ENCODE assay signal across 14 cellular contexts in the genomic region with DNA sequence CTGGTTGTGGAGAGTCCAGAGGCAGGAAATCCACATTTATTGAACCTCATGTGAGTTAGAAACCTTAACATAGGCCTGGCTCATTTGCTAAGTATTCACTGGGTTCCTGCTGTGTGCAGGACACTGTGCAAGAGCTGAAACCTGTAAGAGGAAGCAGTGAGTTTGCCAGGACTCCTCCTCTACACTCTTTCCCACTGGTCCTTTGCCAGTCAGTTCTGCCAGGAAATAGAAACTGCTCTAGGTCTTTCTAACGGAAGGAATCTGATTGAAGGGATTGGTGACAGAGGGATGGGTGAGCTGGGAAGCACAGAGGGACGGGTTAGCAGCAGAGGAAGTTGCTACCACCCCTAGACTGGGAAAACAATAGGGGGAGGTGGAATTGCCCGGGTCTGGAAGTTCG.
A peak's percentile ranks its signal among the peaks of the same experiment; 100 is the strongest.
DNase-seq lines count a peak whose midpoint lies in the region; ATAC-seq and TF ChIP-seq lines count a peak whose summit lies in the region.
"Had no signal": no experiment of that assay in that cellular context is flagged by ENCODE, and none has a peak within 500 bp of the region (broad histone marks: within the 10 kb centered on the region; RNA-seq: fewer than 3 reads in every experiment).

No MANE protein-coding gene starts in this region.

- in situ Hi-C loops in IMR-90 (cut with MboI; ENCODE audit: low sequenced_read_pairs) (no loop called here), astrocyte of the spinal cord (cut with HindIII; ENCODE audit: low sequenced_read_pairs) (no loop called here)

- peak overlapping the region; percentile 11 to 82; a peak in 3 of 4 replicates for H4K8ac ChIP-seq in IMR-90 (ENCODE audit: low read depth in 2 of 2, low read length in 2 of 2)

- H3K27me3 ChIP-seq in IMR-90 (ENCODE audit: control insufficient read depth, insufficient read depth, low read length) (no peaks in the 10 kb centered on the region), right cardiac atrium (ENCODE audit: control insufficient read depth, insufficient read depth) (no peaks in the 10 kb centered on the region)

- peak overlapping the region; percentile 81 for H3K14ac ChIP-seq in IMR-90 (replicated peaks; ENCODE audit: low read depth, low read length)

- H4K20me1 ChIP-seq in IMR-90 (ENCODE audit: insufficient read depth, low read length), result no peaks in the 10 kb centered on the region

- TF ChIP-seq CTCF in AG04449 (IDR thresholded peaks at IDR 0.05; ENCODE audit: insufficient read depth, low read length, missing control alignments) (no peak), IMR-90 (conservative IDR thresholded peaks at IDR 0.05; ENCODE audit: low read depth, low read length) (no peak), astrocyte of the spinal cord (IDR thresholded peaks at IDR 0.05; ENCODE audit: low read depth, low read length) (no peak)

- H3K56ac ChIP-seq in IMR-90 (ENCODE audit: extremely low read depth, insufficient read depth, low read length), result peak overlapping the region; percentile 7; the same call in 1 of the 2 replicates

- H2AFZ ChIP-seq in IMR-90 (replicated peaks; ENCODE audit: low read length, poor library complexity), result peak overlapping the region; percentile 53

- no peak for TF ChIP-seq RAD21 in IMR-90 (IDR thresholded peaks at IDR 0.05; ENCODE audit: low read length)

- peak overlapping the region; percentile 31 for H4K5ac ChIP-seq in IMR-90 (ENCODE audit: low read depth, low read length)

- intact Hi-C loops in IMR-90 (cut with micrococcal nuclease), result no loop called here
- intact Hi-C loops in right cardiac atrium (cut with DNase I), result no loop called here

- H3K9me3 ChIP-seq in IMR-90 (ENCODE audit: control insufficient read depth, insufficient read depth, low read length) (no peaks in the 10 kb centered on the region), right cardiac atrium (ENCODE audit: control insufficient read depth, low read length) (no peaks in the 10 kb centered on the region)

- BruUV-seq in IMR-90 (replicated peaks; lab: Mats Ljungman, UMichigan), result no TSS peak

- H2BK5ac ChIP-seq in IMR-90 (ENCODE audit: low read depth, low read length, poor library complexity, severe bottlenecking), result peak overlapping the region; percentile 84

- DNase-seq in AG04449 (ENCODE audit: low read depth, low spot score) (no peak), IMR-90 (peak; percentile 80), astrocyte of the spinal cord (ENCODE audit: low read depth, low spot score) (peak; percentile 83), right cardiac atrium (no peak), Ammon's horn (ENCODE audit: low spot score) (no peak)
- DNase-seq in stimulated activated naive CD4-positive, alpha-beta T cell (lab: John Stamatoyannopoulos, UW), result no peak
- DNase-seq: activated CD4-positive, alpha-beta T cell treated with anti-CD3 and anti-CD28 coated beads, Interleukin-2, amount 50 U/mL, for 48 hours; activated naive CD8-positive, alpha-beta T cell treated with anti-CD3 and anti-CD28 coated beads, Interleukin-2, amount 50 U/mL, for 24 hours; C1 segment of cervical spinal cord; H7; Kasumi-1; NCI-H524 treated with DMSO at 0.1 percent for 48 hours had no signal

- peak; percentile 54 for ATAC-seq in IMR-90 (ENCODE audit: low read depth)
- peak; percentile 45 to 59 for ATAC-seq in right cardiac atrium
- ATAC-seq in HG02678 (IDR thresholded peaks at IDR 0.05; ENCODE audit: unreplicated experiment), result no peak
- ATAC-seq in HG02763 (IDR thresholded peaks at IDR 0.05; ENCODE audit: unreplicated experiment), result no peak
- ATAC-seq: activated naive CD8-positive, alpha-beta T cell treated with anti-CD3 and anti-CD28 coated beads, Interleukin-2, amount 50 U/mL, for 24 hours had no signal

- POLR2A ChIA-PET in AG04449 (lab: Yijun Ruan, JAX), result interaction anchor here (0.6 to 3.6 kb wide), 4 partner anchors 9 to 410 kb away, joined by 3 to 14 read pairs (median 4); no protein-coding TSS in a partner anchor
- POLR2A ChIA-PET in IMR-90 (lab: Charles Lee; ENCODE audit: unreplicated experiment), result interaction anchor here (1.1 kb wide), 1 partner anchor 213 kb away, joined by 3 read pairs; no protein-coding TSS in a partner anchor

- peak overlapping the region; percentile 57 for H2AK9ac ChIP-seq in IMR-90 (replicated peaks; ENCODE audit: low read depth, low read length, poor library complexity)

- peaks cover 21% of the 10 kb centered on the region for H3K4me1 ChIP-seq in IMR-90 (ENCODE audit: control insufficient read depth, insufficient read depth, low read length)
- peaks cover 14% of the 10 kb centered on the region for H3K4me1 ChIP-seq in right cardiac atrium (ENCODE audit: control insufficient read depth, insufficient read depth, low read length)

- WGBS in IMR-90 (ENCODE audit: extremely low coverage in 2 of 2, insufficient read length in 1 of 2), 2 experiments, result no CpG with 5 or more reads among the region's 4 CpGs
- 52% methylated on average over 4 of the region's 4 CpGs for WGBS in right cardiac atrium

- H3K4me3 ChIP-seq in AG04449 (ENCODE audit: low read depth, low read length) (peak overlapping the region; percentile 35), IMR-90 (ENCODE audit: insufficient read depth, low read depth, low read length) (no peak overlapping the region), astrocyte of the spinal cord (ENCODE audit: low read depth, low read length) (no peak overlapping the region), right cardiac atrium (ENCODE audit: low read length) (no peak overlapping the region)

- H3K79me1 ChIP-seq in IMR-90 (ENCODE audit: low read depth in 1 of 2, low read length in 2 of 2), result 0 out of 4 replicates have a peak, but pooled peaks cover 0 to 6% of the 10 kb centered on the region in 2 experiments

- dilution Hi-C loops in IMR-90 (cut with HindIII; ENCODE audit: low sequenced_read_pairs, unreplicated experiment), result no loop called here

- peaks cover 27% of the 10 kb centered on the region for H3K9me1 ChIP-seq in IMR-90 (ENCODE audit: insufficient read depth, low read length)

- CTCF ChIA-PET in AG04449 (lab: Yijun Ruan, JAX), result interaction anchor here (1.6 to 3.1 kb wide), 2 partner anchors 10 to 15 kb away, joined by 3 to 10 read pairs; no protein-coding TSS in a partner anchor
- CTCF ChIA-PET in IMR-90 (lab: Yijun Ruan, JAX), result interaction anchor here (0.9 kb wide), 1 partner anchor 18 kb away, joined by 3 read pairs; no protein-coding TSS in a partner anchor

- no peaks in the 10 kb centered on the region for H3K36me3 ChIP-seq in IMR-90 (ENCODE audit: control insufficient read depth, insufficient read depth, low read length)

- no peak for TF ChIP-seq POLR2A in IMR-90 (IDR thresholded peaks at IDR 0.05; ENCODE audit: low read depth, low read length)

- H2BK120ac ChIP-seq in IMR-90 (ENCODE audit: low read depth, low read length), result peak overlapping the region; percentile 87

- H4K91ac ChIP-seq in IMR-90 (ENCODE audit: insufficient read depth, low read depth, low read length), result peak overlapping the region; percentile 74

- peak overlapping the region; percentile 48; the same call in 1 of the 2 replicates for H3K4me2 ChIP-seq in IMR-90 (ENCODE audit: low read depth, low read length)

- H2BK15ac ChIP-seq in IMR-90 (ENCODE audit: low read depth, low read length), result peak overlapping the region; percentile 32; the same call in 2 of the 3 replicates

- peak overlapping the region; percentile 82 for H3K4ac ChIP-seq in IMR-90 (ENCODE audit: low read depth, low read length)

- peak overlapping the region; percentile 30; the same call in 1 of the 2 replicates for H2AK5ac ChIP-seq in IMR-90 (ENCODE audit: low read depth, low read length)

- H3K23ac ChIP-seq in IMR-90 (ENCODE audit: low read depth, low read length), result peak overlapping the region; percentile 62

- peak overlapping the region; percentile 67 for H3K18ac ChIP-seq in IMR-90 (ENCODE audit: low read depth, low read length)

- H3K9ac ChIP-seq in IMR-90 (ENCODE audit: low read depth, low read length), result 0 out of 2 replicates have a peak overlapping the region, but pooled peaks have one; percentile 1

- H3K27ac ChIP-seq in IMR-90 (ENCODE audit: insufficient read depth, low read length) (peak overlapping the region; percentile 54), right cardiac atrium (ENCODE audit: low read length) (peak overlapping the region; percentile 80)

- H2BK20ac ChIP-seq in IMR-90 (ENCODE audit: low read depth, low read length), result peak overlapping the region; percentile 84

TF ChIP-seq in IMR-90, 13 proteins besides CTCF, POLR2A, EP300 and RAD21:
- TF ChIP-seq CEBPB (IDR thresholded peaks at IDR 0.05; ENCODE audit: low read depth, low read length), result 0 out of 2 replicates have a peak, but pooled peaks have one; percentile 0
- TF ChIP-seq, protein P1, sequence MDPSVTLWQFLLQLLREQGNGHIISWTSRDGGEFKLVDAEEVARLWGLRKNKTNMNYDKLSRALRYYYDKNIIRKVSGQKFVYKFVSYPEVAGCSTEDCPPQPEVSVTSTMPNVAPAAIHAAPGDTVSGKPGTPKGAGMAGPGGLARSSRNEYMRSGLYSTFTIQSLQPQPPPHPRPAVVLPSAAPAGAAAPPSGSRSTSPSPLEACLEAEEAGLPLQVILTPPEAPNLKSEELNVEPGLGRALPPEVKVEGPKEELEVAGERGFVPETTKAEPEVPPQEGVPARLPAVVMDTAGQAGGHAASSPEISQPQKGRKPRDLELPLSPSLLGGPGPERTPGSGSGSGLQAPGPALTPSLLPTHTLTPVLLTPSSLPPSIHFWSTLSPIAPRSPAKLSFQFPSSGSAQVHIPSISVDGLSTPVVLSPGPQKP (IDR thresholded peaks at IDR 0.05; ENCODE audit: borderline replicate concordance, low read depth, low read length), result no peak

Comparison
In these comparisons a context has a peak if more than half of its experiments do, and no peak if none do; other contexts are left out.
1. DNase-seq: peak in IMR-90 (single experiment) and astrocyte of the spinal cord (single experiment); none in AG04449 (single experiment), right cardiac atrium (0 of 3), Ammon's horn (single experiment) and stimulated activated naive CD4-positive, alpha-beta T cell (0 of 6).
2. ATAC-seq: peak in IMR-90 (single experiment) and right cardiac atrium (2 of 2); none in HG02678 (single experiment) and HG02763 (single experiment).